Comparison of ENCODE assay signal across 8 cellular contexts in genomic region chr2:8488001-8488738, GRCh38.
DNase-seq lines count a peak whose midpoint lies in the region; ATAC-seq, FAIRE-seq and TF ChIP-seq lines count a peak whose summit lies in the region.

No MANE protein-coding gene starts in this region.

- H3K9me3 ChIP-seq in transverse colon = no peaks in the 10 kb centered on the region

- TF ChIP-seq CTCF in coronary artery (IDR thresholded peaks at IDR 0.05) = no peak
- TF ChIP-seq CTCF in transverse colon (IDR thresholded peaks at IDR 0.05) = no peak
- TF ChIP-seq CTCF in brain microvascular endothelial cell (IDR thresholded peaks at IDR 0.05; ENCODE audit: low read depth, low read length, missing control alignments) = no peak

- in situ Hi-C loops in transverse colon (cut with MboI; ENCODE audit: low pct_ligation_motif_present in 1 of 4, low pct_unique_long_range_greater_than_20kb in 1 of 4, low sequenced_read_pairs in 3 of 4) = no loop called here
- in situ Hi-C loops in brain microvascular endothelial cell (cut with HindIII; ENCODE audit: low pct_ligation_motif_present, low sequenced_read_pairs) = no loop called here

- FAIRE-seq in GM18507 (lab: Jason Lieb, UNC) = peak; percentile 94

- TF ChIP-seq POLR2A in transverse colon (IDR thresholded peaks at IDR 0.05) = no peak

- H3K27ac ChIP-seq in coronary artery = no peak overlapping the region
- H3K27ac ChIP-seq in transverse colon = peak overlapping the region in 1 of 4 donors; percentile 20
- H3K27ac ChIP-seq in brain microvascular endothelial cell = no peak overlapping the region

- intact Hi-C loops in transverse colon (cut with DNase I; ENCODE audit: low total_unique reads) = no loop called here

- 69 to 86% methylated on average over 3 to 23 of the region's 23 CpGs for WGBS in transverse colon (ENCODE audit: low coverage in 1 of 2), 2 donors

- DNase-seq in GM18507 (ENCODE audit: extremely low spot score, insufficient read length, low read depth) = no peak
- no peak for DNase-seq in coronary artery (ENCODE audit: low spot score)
- DNase-seq in stimulated activated CD4-positive, alpha-beta T cell treated with anti-CD3 and anti-CD28 coated beads, Interleukin-1b, Interleukin-23, amount 100 ng/mL, for 48 hours = peak; percentile 75
- DNase-seq in H4 (ENCODE audit: low spot score) = no peak
- DNase-seq in transverse colon = no peak
- no peak for DNase-seq in brain microvascular endothelial cell

- peaks cover 0 to 35% (median 19%) of the 10 kb centered on the region in 4 donors for H3K4me1 ChIP-seq in transverse colon

- TF ChIP-seq EP300 in transverse colon (IDR thresholded peaks at IDR 0.05; ENCODE audit: low read depth) = no peak

- peak; percentile 84 for ATAC-seq in HG02678 (IDR thresholded peaks at IDR 0.05; ENCODE audit: unreplicated experiment)
- peak; percentile 85 to 87 for ATAC-seq in activated CD4-positive, CD25-positive, alpha-beta regulatory T cell treated with anti-CD3 and anti-CD28 coated beads, Interleukin-2, amount 50 U/mL, for 24 hours

- no peaks in the 10 kb centered on the region for H3K27me3 ChIP-seq in transverse colon
- H3K27me3 ChIP-seq in brain microvascular endothelial cell (replicated peaks) = no peaks in the 10 kb centered on the region

- H3K36me3 ChIP-seq in transverse colon (no peaks in the 10 kb centered on the region), brain microvascular endothelial cell (replicated peaks) (no peaks in the 10 kb centered on the region)

- peak overlapping the region; percentile 1 for H3K4me3 ChIP-seq in coronary artery
- H3K4me3 ChIP-seq in transverse colon = peak overlapping the region in 1 of 4 donors; percentile 13
- H3K4me3 ChIP-seq in brain microvascular endothelial cell (ENCODE audit: low read depth, low read length) = no peak overlapping the region
